ENCODE assay signal across 22 cellular contexts in the genomic region with DNA sequence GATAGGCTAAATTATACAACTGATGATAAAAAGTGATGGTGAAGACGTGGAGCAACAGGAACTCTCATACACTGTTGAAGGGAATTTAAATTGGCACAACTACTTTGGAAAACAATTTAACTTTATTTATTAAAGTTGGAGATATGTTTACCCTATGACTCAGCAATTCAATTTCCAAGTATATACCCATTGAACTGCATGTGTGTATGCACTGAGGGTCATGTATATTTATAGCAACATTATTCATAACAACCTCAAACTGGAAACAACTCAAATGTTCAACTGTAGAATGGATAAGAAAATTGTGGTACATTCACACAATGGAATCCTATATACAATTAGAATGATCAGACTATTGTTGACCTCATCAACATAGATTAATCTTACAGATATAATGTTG.
"Had no signal": no experiment of that assay in that cellular context is flagged by ENCODE, and none has a peak within 500 bp of the region (broad histone marks: within the 10 kb centered on the region; RNA-seq: fewer than 3 reads in every experiment).

No MANE protein-coding gene starts in this region.

- FAIRE-seq: astrocyte, endothelial cell of umbilical vein had no signal

- H3K27ac ChIP-seq: breast epithelium, esophagus muscularis mucosa, hepatocyte, ovary, spleen, thoracic aorta, upper lobe of left lung had no signal

- H3K36me3 ChIP-seq: breast epithelium, ovary had no signal

- DNase-seq: activated CD4-positive, alpha-beta T cell treated with anti-CD3 and anti-CD28 coated beads, Interleukin-2, amount 50 U/mL, for 1 hour; activated CD4-positive, CD25-positive, alpha-beta regulatory T cell treated with anti-CD3 and anti-CD28 coated beads, Interleukin-2, amount 50 U/mL, for 72 hours; activated CD8-positive, alpha-beta memory T cell treated with anti-CD3 and anti-CD28 coated beads, Interleukin-2, amount 50 U/mL, for 4 hours; activated effector memory CD4-positive, alpha-beta T cell treated with Interleukin-2 at 50 U/mL for 16 hours; activated T-cell treated with anti-CD3 and anti-CD28 coated beads, Interleukin-2, amount 50 U/mL, for 48 hours; cerebellar nuclear complex; effector CD8-positive, alpha-beta T cell; mucosa of descending colon; naive thymus-derived CD8-positive, alpha-beta T cell; ovary; spleen; stimulated activated CD4-positive, alpha-beta T cell treated with anti-CD3 and anti-CD28 coated beads, Interleukin-4, amount 100 ng/mL, for 4 hours; T1000; upper lobe of left lung had no signal

- ATAC-seq: mucosa of descending colon; naive thymus-derived CD8-positive, alpha-beta T cell; sciatic nerve; stimulated activated memory B cell treated with anti-CD40 and anti-IgM and Interleukin-4, amounts not matched to agents 10 μg/mL and 1 μg/mL and 100 μg/mL, for 72 hours had no signal

- H3K4me3 ChIP-seq: breast epithelium, esophagus muscularis mucosa, hepatocyte, mucosa of descending colon, ovary, spleen, thoracic aorta, upper lobe of left lung had no signal

- H3K79me2 ChIP-seq: hepatocyte had no signal

- H3K4me2 ChIP-seq: hepatocyte had no signal

- H3K9me3 ChIP-seq: breast epithelium, esophagus muscularis mucosa, mucosa of descending colon, ovary, spleen, thoracic aorta, upper lobe of left lung had no signal

- H3K27me3 ChIP-seq: breast epithelium, esophagus muscularis mucosa, hepatocyte, ovary, spleen, upper lobe of left lung had no signal

- H2AFZ ChIP-seq: hepatocyte had no signal

- H3K4me1 ChIP-seq: breast epithelium, esophagus muscularis mucosa, spleen, upper lobe of left lung had no signal
